In genomic region chr13:112692586-112692985, GRCh38 we compare ENCODE assay signal across 13 cellular contexts. TPM values are rescaled to one million over a fixed set of nuclear protein-coding genes. Genes with fewer than 3 reads are reported as not detected.
A peak's percentile ranks its signal among the peaks of the same experiment; 100 is the strongest.
DNase-seq lines count a peak whose midpoint lies in the region; ATAC-seq and TF ChIP-seq lines count a peak whose summit lies in the region.
"Had no signal": no experiment of that assay in that cellular context is flagged by ENCODE, and none has a peak within 500 bp of the region (broad histone marks: within the 10 kb centered on the region; RNA-seq: fewer than 3 reads in every experiment).

No MANE protein-coding gene starts in this region.

- peaks cover 4% of the 10 kb centered on the region for H3K36me3 Mint-ChIP-seq in CD4-positive, alpha-beta T cell (ENCODE audit: low read depth)
- peaks cover 3% of the 10 kb centered on the region for H3K36me3 Mint-ChIP-seq in activated T-helper 1 cell treated with anti-CD3 and anti-CD28 coated beads, Interleukin-12 subunit alpha, Interleukin-12 subunit beta, Interleukin-2, Interleukin-4 antibody, amounts not matched to agents 30 ng/mL and 10 ng/mL and 1 ng/mL, durations not matched to agents 14 hours and 24 hours and 36 hours (ENCODE audit: low read depth)
- H3K36me3 Mint-ChIP-seq in naive thymus-derived CD4-positive, alpha-beta T cell: peaks cover 0 to 3% (median 0%) of the 10 kb centered on the region in 5 donors

- TF ChIP-seq CTCF in CD4-positive, alpha-beta T cell (IDR thresholded peaks at IDR 0.05): no peak
- TF ChIP-seq CTCF in DOHH2 (IDR thresholded peaks at IDR 0.05; ENCODE audit: low read depth, low read length, poor library complexity, severe bottlenecking): no peak

- 0 out of 2 replicates have a peak, but pooled peaks cover 4% of the 10 kb centered on the region for H3K36me3 ChIP-seq in DOHH2 (ENCODE audit: control insufficient read depth, low read length)
- peaks cover 0 to 4% (median 0%) of the 10 kb centered on the region in 3 experiments for H3K36me3 ChIP-seq in naive thymus-derived CD4-positive, alpha-beta T cell (ENCODE audit: control insufficient read depth in 2 of 3, insufficient read depth in 3 of 3, low read length in 3 of 3)

- H3K4me1 Mint-ChIP-seq in CD4-positive, alpha-beta T cell (ENCODE audit: low read depth): peaks cover 65% of the 10 kb centered on the region
- H3K4me1 Mint-ChIP-seq in activated T-helper 1 cell treated with anti-CD3 and anti-CD28 coated beads, Interleukin-12 subunit alpha, Interleukin-12 subunit beta, Interleukin-2, Interleukin-4 antibody, amounts not matched to agents 30 ng/mL and 10 ng/mL and 1 ng/mL, durations not matched to agents 14 hours and 24 hours and 36 hours (ENCODE audit: low read depth): peaks cover 49% of the 10 kb centered on the region
- peaks cover 44 to 66% (median 59%) of the 10 kb centered on the region in 7 donors for H3K4me1 Mint-ChIP-seq in naive thymus-derived CD4-positive, alpha-beta T cell

- no peaks in the 10 kb centered on the region for H3K9me3 ChIP-seq in CD4-positive, alpha-beta T cell (ENCODE audit: control insufficient read depth, low read length)
- no peaks in the 10 kb centered on the region for H3K9me3 ChIP-seq in DOHH2 (ENCODE audit: control insufficient read depth, insufficient read depth, low read length)
- no peaks in the 10 kb centered on the region for H3K9me3 ChIP-seq in naive thymus-derived CD4-positive, alpha-beta T cell (ENCODE audit: control insufficient read depth in 2 of 3, low read length in 3 of 3)

- peak overlapping the region; percentile 92 for H3K4me3 Mint-ChIP-seq in CD4-positive, alpha-beta T cell
- peak overlapping the region; percentile 82 for H3K4me3 Mint-ChIP-seq in activated T-helper 1 cell treated with anti-CD3 and anti-CD28 coated beads, Interleukin-12 subunit alpha, Interleukin-12 subunit beta, Interleukin-2, Interleukin-4 antibody, amounts not matched to agents 30 ng/mL and 10 ng/mL and 1 ng/mL, durations not matched to agents 14 hours and 24 hours and 36 hours
- H3K4me3 Mint-ChIP-seq in naive thymus-derived CD4-positive, alpha-beta T cell: peak overlapping the region in 7 of 10 donors; percentile 79 to 96 (median 95)

- no peaks in the 10 kb centered on the region for H3K9me3 Mint-ChIP-seq in CD4-positive, alpha-beta T cell
- no peaks in the 10 kb centered on the region for H3K9me3 Mint-ChIP-seq in activated T-helper 1 cell treated with anti-CD3 and anti-CD28 coated beads, Interleukin-12 subunit alpha, Interleukin-12 subunit beta, Interleukin-2, Interleukin-4 antibody, amounts not matched to agents 30 ng/mL and 10 ng/mL and 1 ng/mL, durations not matched to agents 14 hours and 24 hours and 36 hours
- H3K9me3 Mint-ChIP-seq in naive thymus-derived CD4-positive, alpha-beta T cell: no peaks in the 10 kb centered on the region

- intact Hi-C loops in CD4-positive, alpha-beta T cell (cut with DNase I, micrococcal nuclease): loop anchor here in 1 of 2 experiments (5.0 kb wide), 1 partner anchor 605 kb away; the partner anchor contains the start of gene LAMP1
- intact Hi-C loops in activated T-helper 1 cell treated with anti-CD3 and anti-CD28 coated beads, Interleukin-12 subunit alpha, Interleukin-12 subunit beta, Interleukin-2, Interleukin-4 antibody, amounts not matched to agents 30 ng/mL and 10 ng/mL and 1 ng/mL, durations not matched to agents 14 hours and 24 hours and 36 hours (cut with micrococcal nuclease): no loop called here
- intact Hi-C loops in naive thymus-derived CD4-positive, alpha-beta T cell (cut with micrococcal nuclease): loop anchor here (5.0 to 10.0 kb wide), 4 partner anchors 180 to 1775 kb away; partner anchors contain the start of genes ANKRD10 (in 1 of the 2), CUL4A (in 1 of the 2), LAMP1 (in 1 of the 2) and PCID2 (in 1 of the 2)

- no peak overlapping the region for H3K27ac ChIP-seq in CD4-positive, alpha-beta T cell (ENCODE audit: low read depth, low read length)
- H3K27ac ChIP-seq in DOHH2 (ENCODE audit: low read depth, low read length): no peak overlapping the region
- H3K27ac ChIP-seq in naive thymus-derived CD4-positive, alpha-beta T cell (ENCODE audit: low read depth, low read length): no peak overlapping the region
- H3K27ac ChIP-seq: epithelial cell of prostate had no signal

- peaks cover 21% of the 10 kb centered on the region for H4K20me1 ChIP-seq in DOHH2 (ENCODE audit: control insufficient read depth, insufficient read depth, low read depth, low read length)

- peak overlapping the region; percentile 79 for H3K4me2 ChIP-seq in DOHH2 (ENCODE audit: low read length)

- H3K27me3 ChIP-seq in CD4-positive, alpha-beta T cell (ENCODE audit: control insufficient read depth, insufficient read depth, low read length): no peaks in the 10 kb centered on the region
- no peaks in the 10 kb centered on the region for H3K27me3 ChIP-seq in DOHH2 (ENCODE audit: control insufficient read depth, low read length)
- no peaks in the 10 kb centered on the region for H3K27me3 ChIP-seq in naive thymus-derived CD4-positive, alpha-beta T cell (ENCODE audit: control insufficient read depth in 2 of 2, insufficient read depth in 2 of 2, low read length in 2 of 2)

- peak overlapping the region; percentile 69 for H3K27ac Mint-ChIP-seq in CD4-positive, alpha-beta T cell
- H3K27ac Mint-ChIP-seq in activated T-helper 1 cell treated with anti-CD3 and anti-CD28 coated beads, Interleukin-12 subunit alpha, Interleukin-12 subunit beta, Interleukin-2, Interleukin-4 antibody, amounts not matched to agents 30 ng/mL and 10 ng/mL and 1 ng/mL, durations not matched to agents 14 hours and 24 hours and 36 hours: no peak overlapping the region
- H3K27ac Mint-ChIP-seq in naive thymus-derived CD4-positive, alpha-beta T cell: peak overlapping the region in 2 of 9 donors; percentile 5 to 78

- POLR2A ChIA-PET in CD4-positive, alpha-beta T cell (lab: Charles Lee): no interaction called here
- POLR2A ChIA-PET in naive thymus-derived CD4-positive, alpha-beta T cell (lab: Charles Lee): no interaction called here

- DNase-seq in CD4-positive, alpha-beta T cell: no peak
- DNase-seq in activated T-helper 1 cell treated with anti-CD3 and anti-CD28 coated beads, Interleukin-12 subunit alpha, Interleukin-12 subunit beta, Interleukin-2, Interleukin-4 antibody, amounts not matched to agents 30 ng/mL and 10 ng/mL and 1 ng/mL, durations not matched to agents 14 hours and 24 hours and 36 hours (ENCODE audit: low spot score): no peak
- DNase-seq in naive thymus-derived CD4-positive, alpha-beta T cell: no peak
- DNase-seq in NCI-H510A treated with DMSO at 0.1 percent for 48 hours (lab: John Stamatoyannopoulos, UW) (no peak), NCI-H1417 treated with DMSO at 0.1 percent for 48 hours (lab: John Stamatoyannopoulos, UW) (no peak)
- DNase-seq: COR-L47, nucleus accumbens, small intestine had no signal

- peaks cover 44% of the 10 kb centered on the region for H3K4me1 ChIP-seq in DOHH2 (ENCODE audit: control insufficient read depth, low read length)
- H3K4me1 ChIP-seq in naive thymus-derived CD4-positive, alpha-beta T cell (ENCODE audit: control insufficient read depth in 2 of 2, insufficient read depth in 2 of 2, low read length in 2 of 2): peaks cover 15 to 26% of the 10 kb centered on the region in 2 donors

- H3F3A ChIP-seq in DOHH2 (ENCODE audit: control insufficient read depth, insufficient read depth): peaks cover 7% of the 10 kb centered on the region; the same call in 1 of the 2 replicates

- CTCF ChIA-PET in CD4-positive, alpha-beta T cell (lab: Charles Lee): no interaction called here
- CTCF ChIA-PET in naive thymus-derived CD4-positive, alpha-beta T cell (lab: Charles Lee): interaction anchor here (0.9 kb wide), 1 partner anchor 53 kb away, joined by 5 read pairs; no protein-coding TSS in a partner anchor

- H3K27me3 Mint-ChIP-seq in CD4-positive, alpha-beta T cell: no peaks in the 10 kb centered on the region
- no peaks in the 10 kb centered on the region for H3K27me3 Mint-ChIP-seq in activated T-helper 1 cell treated with anti-CD3 and anti-CD28 coated beads, Interleukin-12 subunit alpha, Interleukin-12 subunit beta, Interleukin-2, Interleukin-4 antibody, amounts not matched to agents 30 ng/mL and 10 ng/mL and 1 ng/mL, durations not matched to agents 14 hours and 24 hours and 36 hours (ENCODE audit: insufficient read depth)
- H3K27me3 Mint-ChIP-seq in naive thymus-derived CD4-positive, alpha-beta T cell: no peaks in the 10 kb centered on the region

- peak overlapping the region; percentile 74 for H3K4me3 ChIP-seq in DOHH2 (ENCODE audit: low read length)
- H3K4me3 ChIP-seq in naive thymus-derived CD4-positive, alpha-beta T cell (ENCODE audit: low read length): no peak overlapping the region

- H3K9me2 ChIP-seq in DOHH2 (replicated peaks; ENCODE audit: control insufficient read depth, low read length): no peaks in the 10 kb centered on the region

- peaks cover 66% of the 10 kb centered on the region for H3K79me2 ChIP-seq in DOHH2 (ENCODE audit: control insufficient read depth, low read length)

- no peak for ATAC-seq in CD4-positive, alpha-beta T cell (ENCODE audit: poor library complexity)
- ATAC-seq in naive thymus-derived CD4-positive, alpha-beta T cell: no peak
- no peak for ATAC-seq in HG03280 (IDR thresholded peaks at IDR 0.05; ENCODE audit: unreplicated experiment)
- ATAC-seq: HCT116, left lobe of liver had no signal

RNA-seq across cellular contexts. Expression of gene ATP11A, which starts 2.7 kb away (rescaled TPM):
- total RNA-seq in CD4-positive, alpha-beta T cell: 10 to 100 TPM; 56.7 to 66.8 TPM
- 90.4 and 97.8 TPM in 2 replicates for total RNA-seq in activated T-helper 1 cell treated with anti-CD3 and anti-CD28 coated beads, Interleukin-12 subunit alpha, Interleukin-12 subunit beta, Interleukin-2, Interleukin-4 antibody, amounts not matched to agents 30 ng/mL and 10 ng/mL and 1 ng/mL, durations not matched to agents 14 hours and 24 hours and 36 hours
- total RNA-seq in naive thymus-derived CD4-positive, alpha-beta T cell: 100 to 1,000 TPM in 1 of 5 experiments, 10 to 100 TPM in 4; 45.0 to 111 (median 79.8) TPM
- polyA plus RNA-seq in naive thymus-derived CD4-positive, alpha-beta T cell: 1 to 10 TPM; 4.3 to 6.1 TPM
